26 cellular contexts compared by ENCODE assay signal in the genomic region with DNA sequence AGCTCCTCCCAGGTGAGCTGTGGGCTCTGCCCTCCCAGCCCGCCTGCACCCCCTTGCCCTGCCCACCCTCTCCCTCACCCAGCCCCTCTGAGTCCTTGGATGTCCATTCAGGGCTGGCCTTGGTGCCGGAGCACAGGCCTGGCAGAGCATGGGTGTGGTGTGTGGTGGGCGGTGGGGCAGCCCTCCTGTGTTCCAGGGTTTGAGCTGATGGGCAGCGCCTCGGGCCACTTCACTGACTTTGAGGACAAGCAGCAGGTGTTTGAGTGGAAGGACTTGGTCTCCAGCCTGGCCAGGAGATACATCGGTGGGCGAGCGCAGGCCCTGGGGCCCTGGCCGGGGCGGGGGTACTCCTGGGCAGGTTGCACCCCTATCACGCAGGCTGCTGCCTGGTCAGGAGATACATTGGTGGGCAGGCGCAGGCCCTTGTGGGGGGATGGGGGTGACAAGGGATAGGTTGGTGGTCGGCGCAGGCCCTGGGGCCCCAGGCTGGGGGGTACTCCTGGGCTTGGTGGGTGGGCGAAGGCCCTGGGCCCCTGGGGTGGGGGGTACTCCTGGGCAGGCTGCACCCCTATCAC. TPM values are rescaled to one million over a fixed set of nuclear protein-coding genes. Genes with fewer than 3 reads are reported as not detected.
"Had no signal": no experiment of that assay in that cellular context is flagged by ENCODE, and none has a peak within 500 bp of the region (broad histone marks: within the 10 kb centered on the region; RNA-seq: fewer than 3 reads in every experiment).

No MANE protein-coding gene starts in this region.

- DNase-seq: activated B cell treated with CpG ODN at 0.5 μM for 24 hours; activated CD4-positive, alpha-beta T cell treated with anti-CD3 and anti-CD28 coated beads for 48 hours; activated CD4-positive, alpha-beta T cell treated with anti-CD3 and anti-CD28 coated beads, Interleukin-2, amount 50 U/mL, for 1 hour; activated CD4-positive, alpha-beta T cell treated with anti-CD3 and anti-CD28 coated beads, Interleukin-2, amount 50 U/mL, for 48 hours; activated CD8-positive, alpha-beta memory T cell treated with anti-CD3 and anti-CD28 coated beads for 24 hours; activated CD8-positive, alpha-beta T cell treated with anti-CD3 and anti-CD28 coated beads for 36 hours; activated effector memory CD4-positive, alpha-beta T cell treated with Interleukin-2 at 50 U/mL for 16 hours; activated gamma-delta T cell treated with Interleukin-2 at 50 U/mL for 16 hours; activated naive CD4-positive, alpha-beta T cell treated with anti-CD3 and anti-CD28 coated beads, Interleukin-2, amount 50 U/mL, for 16 hours; activated naive CD4-positive, alpha-beta T cell treated with Interleukin-2 at 50 U/mL for 16 hours; activated T-cell treated with anti-CD3 and anti-CD28 coated beads, Interleukin-2, amount 50 U/mL, for 4 hours; amniotic stem cell; anterior cingulate cortex; brain microvascular endothelial cell; dorsolateral prefrontal cortex; effector memory CD4-positive, alpha-beta T cell; endodermal cell; foreskin fibroblast; T-helper 1 cell; T1000; WERI-Rb-1 had no signal

- H3K4me3 ChIP-seq: coronary artery, dorsolateral prefrontal cortex had no signal

- H3K27ac ChIP-seq: brain microvascular endothelial cell, coronary artery, dorsolateral prefrontal cortex, WERI-Rb-1 had no signal

- H3K36me3 ChIP-seq: brain microvascular endothelial cell, WERI-Rb-1 had no signal

- ATAC-seq: activated CD4-positive, CD25-positive, alpha-beta regulatory T cell treated with anti-CD3 and anti-CD28 coated beads, Interleukin-2, amount 50 U/mL, for 24 hours; activated CD8-positive, alpha-beta T cell treated with anti-CD3 and anti-CD28 coated beads for 36 hours; activated T-cell treated with anti-CD3 and anti-CD28 coated beads, Interleukin-2, amount 50 U/mL, for 4 hours; activated T-helper 17 cell treated with anti-CD3 and anti-CD28 coated beads, Interleukin-2, amount 50 U/mL, for 72 hours; esophagus mucosa; T-helper 17 cell had no signal

RNA-seq across cellular contexts. Expression of gene SLC26A1, which starts 7.6 kb away (rescaled TPM):
- total RNA-seq: activated B cell treated with CpG ODN at 0.5 μM for 24 hours, esophagus mucosa had no signal
